Comparison of ENCODE assay signal across 13 cellular contexts in genomic region chr6:13413906-13414555, GRCh38.
DNase-seq lines count a peak whose midpoint lies in the region; ATAC-seq, FAIRE-seq and TF ChIP-seq lines count a peak whose summit lies in the region.
"Had no signal": no experiment of that assay in that cellular context is flagged by ENCODE, and none has a peak within 500 bp of the region (broad histone marks: within the 10 kb centered on the region; RNA-seq: fewer than 3 reads in every experiment).

No MANE protein-coding gene starts in this region.

- no peak overlapping the region for H2BK15ac ChIP-seq in IMR-90 (ENCODE audit: low read depth, low read length)

- DNase-seq in IMR-90, result peak; percentile 34
- peak in 1 of 4 donors; percentile 28 for DNase-seq in body of pancreas
- DNase-seq in hippocampal formation (lab: John Stamatoyannopoulos, UW), result peak; percentile 32 to 45
- DNase-seq in sciatic nerve (ENCODE audit: low spot score), result no peak
- no peak for DNase-seq in GM12892 (ENCODE audit: insufficient read length)
- no peak for DNase-seq in SIG-M5 (lab: John Stamatoyannopoulos, UW)
- DNase-seq in NCI-H1436 treated with DMSO at 0.1 percent for 48 hours (lab: John Stamatoyannopoulos, UW), result no peak
- DNase-seq: Calu3; glutamatergic neuron; KG1; NCI-H446; stimulated activated CD4-positive, alpha-beta T cell treated with anti-CD3 and anti-CD28 coated beads, Interleukin-2, amount 100 ng/mL, for 48 hours had no signal

- peak overlapping the region; percentile 5; the same call in 1 of the 2 replicates for H3K27ac ChIP-seq in IMR-90 (ENCODE audit: insufficient read depth, low read length)
- peak overlapping the region in 3 of 4 donors; percentile 42 to 69 (median 43) for H3K27ac ChIP-seq in body of pancreas

- ATAC-seq in IMR-90 (ENCODE audit: low read depth) (peak; percentile 38), body of pancreas (no peak), sciatic nerve (peak; percentile 38), GM19035 (IDR thresholded peaks at IDR 0.05; ENCODE audit: unreplicated experiment) (no peak)

- H3K36me3 ChIP-seq in IMR-90 (ENCODE audit: control insufficient read depth, insufficient read depth, low read length), result no peaks in the 10 kb centered on the region
- H3K36me3 ChIP-seq in body of pancreas (replicated peaks in 1 of 2; ENCODE audit: insufficient read depth in 1 of 2, low read depth in 2 of 2), result no peaks in the 10 kb centered on the region

- no peak overlapping the region for H2BK120ac ChIP-seq in IMR-90 (ENCODE audit: low read depth, low read length)

- H4K5ac ChIP-seq in IMR-90 (ENCODE audit: low read depth, low read length), result no peak overlapping the region; the same call in 1 of the 2 replicates

- FAIRE-seq in GM12892 (lab: Jason Lieb, UNC), result no peak

- H3K4me3 ChIP-seq in IMR-90 (ENCODE audit: insufficient read depth, low read depth, low read length) (no peak overlapping the region), body of pancreas (no peak overlapping the region)

- H3K23ac ChIP-seq in IMR-90 (ENCODE audit: low read depth, low read length), result no peak overlapping the region

- no peak overlapping the region for H2AK9ac ChIP-seq in IMR-90 (replicated peaks; ENCODE audit: low read depth, low read length, poor library complexity)

- H3K4me1 ChIP-seq in IMR-90 (ENCODE audit: control insufficient read depth, insufficient read depth, low read length) (peaks cover 14% of the 10 kb centered on the region), body of pancreas (peaks cover 38% of the 10 kb centered on the region)

- H3K9ac ChIP-seq in IMR-90 (ENCODE audit: low read depth, low read length), result no peak overlapping the region

- dilution Hi-C loops in IMR-90 (cut with HindIII; ENCODE audit: low sequenced_read_pairs, unreplicated experiment), result no loop called here

- no peak overlapping the region for H4K91ac ChIP-seq in IMR-90 (ENCODE audit: insufficient read depth, low read depth, low read length)

- intact Hi-C loops in IMR-90 (cut with micrococcal nuclease) (no loop called here), body of pancreas (cut with DNase I) (no loop called here), sciatic nerve (cut with DNase I) (no loop called here)

- TF ChIP-seq POLR2A in IMR-90 (IDR thresholded peaks at IDR 0.05; ENCODE audit: low read depth, low read length), result no peak
- no peak for TF ChIP-seq POLR2A in body of pancreas (IDR thresholded peaks at IDR 0.05)
- TF ChIP-seq POLR2A in GM12892 (IDR thresholded peaks at IDR 0.05; ENCODE audit: low read depth, low read length), result no peak

- H3K79me1 ChIP-seq in IMR-90 (ENCODE audit: low read depth in 1 of 2, low read length in 2 of 2), result peaks cover 0 to 13% of the 10 kb centered on the region in 2 experiments; a peak in 2 of 4 replicates

- H3K56ac ChIP-seq in IMR-90 (ENCODE audit: extremely low read depth, insufficient read depth, low read length), result no peak overlapping the region

- 100% methylated on average over 1 of the region's 7 CpGs; no CpG with 5 or more reads in 1 of the 2 experiments for WGBS in IMR-90 (ENCODE audit: extremely low coverage in 2 of 2, insufficient read length in 1 of 2), 2 experiments
- 57 to 66% methylated on average over 7 of the region's 7 CpGs for WGBS in body of pancreas, 2 donors

- in situ Hi-C loops in IMR-90 (cut with MboI; ENCODE audit: low sequenced_read_pairs), result no loop called here

- no peak overlapping the region; the same call in 1 of the 2 replicates for H2AK5ac ChIP-seq in IMR-90 (ENCODE audit: low read depth, low read length)

- H4K20me1 ChIP-seq in IMR-90 (ENCODE audit: insufficient read depth, low read length), result no peaks in the 10 kb centered on the region; the same call in 1 of the 2 replicates

- POLR2A ChIA-PET in IMR-90 (lab: Charles Lee; ENCODE audit: unreplicated experiment), result no interaction called here

- no peak overlapping the region for H2BK20ac ChIP-seq in IMR-90 (ENCODE audit: low read depth, low read length)

- H3K9me1 ChIP-seq in IMR-90 (ENCODE audit: insufficient read depth, low read length), result peaks cover 15% of the 10 kb centered on the region

- H3K4ac ChIP-seq in IMR-90 (ENCODE audit: low read depth, low read length), result no peak overlapping the region

- no peak overlapping the region; the same call in 1 of the 2 replicates for H3K14ac ChIP-seq in IMR-90 (replicated peaks; ENCODE audit: low read depth, low read length)

- no peak overlapping the region for H3K4me2 ChIP-seq in IMR-90 (ENCODE audit: low read depth, low read length)

- no TSS peak for BruUV-seq in IMR-90 (replicated peaks; lab: Mats Ljungman, UMichigan)

- CTCF ChIA-PET in IMR-90 (lab: Yijun Ruan, JAX), result no interaction called here

- H4K8ac ChIP-seq in IMR-90 (ENCODE audit: low read depth in 2 of 2, low read length in 2 of 2), result no peak overlapping the region

- no peak for TF ChIP-seq RAD21 in IMR-90 (IDR thresholded peaks at IDR 0.05; ENCODE audit: low read length)

- no peak for TF ChIP-seq CTCF in IMR-90 (conservative IDR thresholded peaks at IDR 0.05; ENCODE audit: low read depth, low read length)
- TF ChIP-seq CTCF in body of pancreas (IDR thresholded peaks at IDR 0.05), result no peak

- no peaks in the 10 kb centered on the region for H3K27me3 ChIP-seq in IMR-90 (ENCODE audit: control insufficient read depth, insufficient read depth, low read length)
- no peaks in the 10 kb centered on the region for H3K27me3 ChIP-seq in body of pancreas

- no peaks in the 10 kb centered on the region for H3K9me3 ChIP-seq in IMR-90 (ENCODE audit: control insufficient read depth, insufficient read depth, low read length)
- H3K9me3 ChIP-seq in body of pancreas, result no peaks in the 10 kb centered on the region

- no peak overlapping the region; the same call in 1 of the 2 replicates for H3K18ac ChIP-seq in IMR-90 (ENCODE audit: low read depth, low read length)

- no peak overlapping the region for H2BK5ac ChIP-seq in IMR-90 (ENCODE audit: low read depth, low read length, poor library complexity, severe bottlenecking)

- H2AFZ ChIP-seq in IMR-90 (replicated peaks; ENCODE audit: low read length, poor library complexity), result peak overlapping the region; percentile 9

TF ChIP-seq in IMR-90, 13 proteins besides CTCF, POLR2A, EP300 and RAD21:
- TF ChIP-seq BHLHE40 (IDR thresholded peaks at IDR 0.05; ENCODE audit: low read depth, low read length) (peak; percentile 40; the same call in 1 of the 2 replicates), CHD1 (IDR thresholded peaks at IDR 0.05; ENCODE audit: low read depth, low read length) (no peak)

Comparison
In these comparisons a context has a peak if more than half of its experiments do, and no peak if none do; other contexts are left out.
1. ATAC-seq: peak in IMR-90 (single experiment) and sciatic nerve (single experiment); none in body of pancreas (single experiment) and GM19035 (single experiment).
2. DNase-seq: peak in IMR-90 (single experiment) and hippocampal formation (2 of 2); none in sciatic nerve (single experiment), GM12892 (single experiment), SIG-M5 (single experiment) and NCI-H1436 treated with DMSO at 0.1 percent for 48 hours (single experiment).